In the genomic region with DNA sequence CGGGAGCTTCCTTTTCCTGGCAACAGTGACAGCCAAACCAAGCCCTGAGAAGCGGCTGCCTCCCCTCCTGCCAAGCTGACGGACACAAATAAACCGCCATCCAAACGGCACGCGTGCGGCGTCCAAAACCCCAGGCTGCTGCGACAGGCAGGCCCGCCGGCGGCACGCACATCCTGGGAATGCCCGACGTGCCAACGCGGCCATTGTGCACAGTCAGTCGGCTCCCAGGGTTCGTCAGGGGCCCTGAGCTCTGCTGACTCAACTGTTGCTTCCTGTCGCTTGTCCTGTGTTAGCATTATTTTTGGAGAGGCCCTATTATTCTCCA, we compare ENCODE assay signal across 10 cellular contexts. TPM values are rescaled to one million over a fixed set of nuclear protein-coding genes. Genes with fewer than 3 reads are reported as not detected.
DNase-seq lines count a peak whose midpoint lies in the region; ATAC-seq, FAIRE-seq and TF ChIP-seq lines count a peak whose summit lies in the region.
"Had no signal": no experiment of that assay in that cellular context is flagged by ENCODE, and none has a peak within 500 bp of the region (broad histone marks: within the 10 kb centered on the region; RNA-seq: fewer than 3 reads in every experiment).

No MANE protein-coding gene starts in this region.

- peaks cover 99% of the 10 kb centered on the region for H3K79me2 ChIP-seq in HepG2 (ENCODE audit: insufficient read depth, low read length)

- TF ChIP-seq RAD21 in HepG2 (CRISPR knock-in tag; IDR thresholded peaks at IDR 0.05) = no peak

- H3K36me3 ChIP-seq in HepG2 (replicated peaks in 1 of 2; ENCODE audit: control insufficient read depth in 1 of 2, insufficient read depth in 2 of 2, low read length in 2 of 2) = peaks cover 39 to 57% of the 10 kb centered on the region in 2 experiments
- peaks cover 20 to 24% of the 10 kb centered on the region in 2 donors for H3K36me3 ChIP-seq in stomach smooth muscle (ENCODE audit: control insufficient read depth in 2 of 2, insufficient read depth in 2 of 2, low read length in 2 of 2)

- in situ Hi-C loops in HepG2 (cut with HindIII; ENCODE audit: extremely low pct_ligation_motif_present, low pct_unique_long_range_greater_than_20kb) = loop anchor here (5.0 kb wide), 1 partner anchor 605 kb away; no protein-coding TSS in a partner anchor

- POLR2A ChIA-PET in HepG2 (lab: Yijun Ruan, JAX) = interaction anchor here (1.7 to 6.1 kb wide), 2 partner anchors 6 to 102 kb away, joined by 5 to 43 read pairs; partner anchors contain the start of gene JAG1

- H3K27ac ChIP-seq in HepG2 (ENCODE audit: extremely low read length, insufficient read depth, low read length) (no peak overlapping the region), stomach smooth muscle (ENCODE audit: low read length) (peak overlapping the region; percentile 58)

- no TSS peak for BruUV-seq in HepG2 (replicated peaks; lab: Mats Ljungman, UMichigan)

- intact Hi-C loops in HepG2 (cut with micrococcal nuclease; ENCODE audit: unreplicated experiment) = loop anchor here (10.0 kb wide), 1 partner anchor 202 kb away; no protein-coding TSS in a partner anchor

- H4K20me1 ChIP-seq in HepG2 (ENCODE audit: insufficient read depth, low read length) = peaks cover 50% of the 10 kb centered on the region

- WGBS in HepG2 (ENCODE audit: low lambda C conversion rate) = 98% methylated on average over 21 of the region's 21 CpGs

- CTCF ChIA-PET in HepG2 (lab: Yijun Ruan, JAX; ENCODE audit: low intra/inter-chr PET ratio, low total read pairs) = no interaction called here

- peak overlapping the region; percentile 38; the same call in 1 of the 2 replicates for H3K4me2 ChIP-seq in HepG2 (ENCODE audit: low read depth, low read length)

- H3K27me3 ChIP-seq in HepG2 (ENCODE audit: control insufficient read depth in 1 of 2, insufficient read depth in 2 of 2, low read length in 2 of 2) (no peaks in the 10 kb centered on the region), stomach smooth muscle (ENCODE audit: control insufficient read depth in 1 of 2, insufficient read depth in 2 of 2, low read length in 2 of 2) (no peaks in the 10 kb centered on the region)

- no peak overlapping the region for H3K9ac ChIP-seq in HepG2 (ENCODE audit: insufficient read depth, low read depth, low read length)
- no peak overlapping the region for H3K9ac ChIP-seq in stomach smooth muscle (ENCODE audit: low read length in 2 of 2)
- H3K9ac ChIP-seq: parathyroid adenoma had no signal

- TF ChIP-seq CTCF in HepG2 (CRISPR knock-in tag; IDR thresholded peaks at IDR 0.05) = no peak

- peaks cover 97% of the 10 kb centered on the region for H3K4me1 ChIP-seq in HepG2 (ENCODE audit: insufficient read depth, low read length)
- H3K4me1 ChIP-seq in stomach smooth muscle (ENCODE audit: control insufficient read depth, insufficient read depth, low read length) = peaks cover 58% of the 10 kb centered on the region

- no peak for ATAC-seq in HepG2
- no peak for ATAC-seq in GM19023 (IDR thresholded peaks at IDR 0.05; ENCODE audit: unreplicated experiment)
- ATAC-seq in GM19351 (IDR thresholded peaks at IDR 0.05; ENCODE audit: unreplicated experiment) = no peak

- H3K4me3 ChIP-seq in HepG2 (replicated peaks in 1 of 3; ENCODE audit: insufficient read depth in 1 of 3, low read depth in 2 of 3, low read length in 3 of 3) (peak overlapping the region in 1 of 3 experiments; percentile 6; a peak in 1 of 6 replicates), stomach smooth muscle (ENCODE audit: low read length in 2 of 2) (peak overlapping the region in 1 of 2 donors; percentile 52)

- TF ChIP-seq POLR2A in HepG2 (IDR thresholded peaks at IDR 0.05; ENCODE audit: insufficient read depth in 1 of 2, low read depth in 2 of 2, low read length in 2 of 2) = no peak

- TF ChIP-seq EP300 in HepG2 (IDR thresholded peaks at IDR 0.05; ENCODE audit: low read depth in 2 of 2, low read length in 2 of 2) (no peak), HepG2 (CRISPR knock-in tag; IDR thresholded peaks at IDR 0.05; ENCODE audit: borderline replicate concordance) (no peak)

- DNase-seq in NCI-H446 (lab: John Stamatoyannopoulos, UW) (peak; percentile 58 to 84), dermis blood vessel endothelial cell (peak; percentile 88), HepG2 (ENCODE audit: low spot score) (no peak), NCI-H345 treated with DMSO at 0.1 percent for 48 hours (lab: John Stamatoyannopoulos, UW; ENCODE audit: unreplicated experiment) (no peak)
- DNase-seq in stimulated activated CD4-positive, alpha-beta T cell treated with anti-CD3 and anti-CD28 coated beads, Interleukin-2, amount 100 ng/mL, for 48 hours = no peak
- DNase-seq: SW 1271 had no signal

- H2AFZ ChIP-seq in HepG2 (ENCODE audit: low read length) = no peak overlapping the region
- H2AFZ ChIP-seq: parathyroid adenoma had no signal

- H3K9me3 ChIP-seq in HepG2 (ENCODE audit: low read length) (no peaks in the 10 kb centered on the region), stomach smooth muscle (ENCODE audit: control insufficient read depth in 2 of 2, low read length in 2 of 2) (no peaks in the 10 kb centered on the region)

- FAIRE-seq in HepG2 (lab: Jason Lieb, UNC) = no peak

TF ChIP-seq in HepG2, 621 proteins besides CTCF, POLR2A, EP300 and RAD21 (continues in another document):
- TF ChIP-seq ZMYM2 (CRISPR knock-in tag; IDR thresholded peaks at IDR 0.05) (no peak), SNAPC4 (CRISPR knock-in tag; IDR thresholded peaks at IDR 0.05) (no peak), TFDP2 (CRISPR knock-in tag; IDR thresholded peaks at IDR 0.05) (no peak), PHF5A (CRISPR knock-in tag; IDR thresholded peaks at IDR 0.05; ENCODE audit: low read depth, unreplicated experiment) (no peak)

RNA-seq across cellular contexts. Expression of gene JAG1, which starts 6.8 kb away (rescaled TPM):
- total RNA-seq in dermis blood vessel endothelial cell (124 and 203 TPM in 2 replicates), HepG2 (2016; rRNA removed; fragmentation: Illumina TruSeq; extraction: Trizol) (18.1 and 56.3 TPM in 2 replicates)
- 30.6 and 34.3 TPM in 2 replicates for total RNA-seq in HepG2 (2016; cell fraction: cytosol; rRNA removed; fragmentation: Illumina TruSeq; extraction: Trizol; ENCODE audit: low read depth)
- total RNA-seq in HepG2 (2016; cell fraction: insoluble cytoplasmic fraction; rRNA removed; fragmentation: Illumina TruSeq; extraction: Trizol) = 15.5 and 55.3 TPM in 2 replicates
- 13.4 and 15.1 TPM in 2 replicates for total RNA-seq in HepG2 (2016; cell fraction: membrane; rRNA removed; fragmentation: Illumina TruSeq; extraction: Trizol)
- total RNA-seq in HepG2 (2016; cell fraction: nucleus; rRNA removed; fragmentation: Illumina TruSeq; extraction: Trizol) = 102 and 121 TPM in 2 replicates
- 43.0 and 47.1 TPM in 2 replicates for polyA plus RNA-seq in HepG2 (2011; rRNA removed)
- 33.0 and 33.7 TPM in 2 replicates for polyA plus RNA-seq in HepG2 (2011; cell fraction: cytosol; rRNA removed)
- polyA plus RNA-seq in HepG2 (2011; cell fraction: nucleus; rRNA removed) = 120 and 155 TPM in 2 replicates
- 35.8 and 54.0 TPM in 2 replicates for polyA plus RNA-seq in HepG2 (2012)
- polyA plus RNA-seq in HepG2 (2016; cell fraction: cytosol; fragmentation: Illumina TruSeq; extraction: Trizol; ENCODE audit: low read depth) = 0.86 and 1.3 TPM in 2 replicates
- 9.4 and 10.2 TPM in 2 replicates for polyA plus RNA-seq in HepG2 (2016; cell fraction: insoluble cytoplasmic fraction; fragmentation: Illumina TruSeq; extraction: Trizol; ENCODE audit: low read depth)
- 2.2 and 3.0 TPM in 2 replicates for polyA plus RNA-seq in HepG2 (2016; cell fraction: membrane; fragmentation: Illumina TruSeq; extraction: Trizol; ENCODE audit: low read depth)
- 112 and 122 TPM in 2 replicates for polyA plus RNA-seq in HepG2 (2016; cell fraction: nucleus; fragmentation: Illumina TruSeq; extraction: Trizol; ENCODE audit: insufficient read depth, low read depth)
- 8.0 and 192 TPM in 2 replicates for polyA minus RNA-seq in HepG2 (2011; rRNA and poly(A)+ RNA removed; ENCODE audit: low replicate concordance)
- polyA minus RNA-seq in HepG2 (2011; cell fraction: cytosol; rRNA and poly(A)+ RNA removed) = 103 and 108 TPM in 2 replicates
- polyA minus RNA-seq in HepG2 (2011; cell fraction: nucleus; rRNA and poly(A)+ RNA removed) = 248 and 302 TPM in 2 replicates

Comparison
In these comparisons a context has a peak if more than half of its experiments do, and no peak if none do; other contexts are left out.
1. DNase-seq: peak in NCI-H446 (2 of 2) and dermis blood vessel endothelial cell (single experiment); none in HepG2 (single experiment), NCI-H345 treated with DMSO at 0.1 percent for 48 hours (single experiment) and stimulated activated CD4-positive, alpha-beta T cell treated with anti-CD3 and anti-CD28 coated beads, Interleukin-2, amount 100 ng/mL, for 48 hours (0 of 2).